In genomic region chr17:70102531-70102930, GRCh38 we compare ENCODE assay signal across 24 cellular contexts. TPM values are rescaled to one million over a fixed set of nuclear protein-coding genes. Genes with fewer than 3 reads are reported as not detected.
"Had no signal": no experiment of that assay in that cellular context is flagged by ENCODE, and none has a peak within 500 bp of the region (broad histone marks: within the 10 kb centered on the region; RNA-seq: fewer than 3 reads in every experiment).

No MANE protein-coding gene starts in this region.

- H3K36me3 Mint-ChIP-seq: naive B cell; stimulated activated memory B cell treated with anti-CD40 and anti-IgM and Interleukin-4, amounts not matched to agents 10 μg/mL and 1 μg/mL and 100 μg/mL, for 72 hours had no signal

- H3K4me3 Mint-ChIP-seq: endodermal cell; naive B cell; neural crest cell; stimulated activated memory B cell treated with anti-CD40 and anti-IgM and Interleukin-4, amounts not matched to agents 10 μg/mL and 1 μg/mL and 100 μg/mL, for 72 hours; stimulated activated naive CD8-positive, alpha-beta T cell treated with anti-CD3 and anti-CD28 coated beads, Interleukin-15, Interleukin-2, amounts not matched to agents 100 ng/mL and 50 ng/mL, for 24 hours had no signal

- H3K4me1 ChIP-seq: colonic mucosa, tibial artery, upper lobe of left lung, uterus had no signal

- H3K9me3 Mint-ChIP-seq: naive B cell; neural crest cell; stimulated activated memory B cell treated with anti-CD40 and anti-IgM and Interleukin-4, amounts not matched to agents 10 μg/mL and 1 μg/mL and 100 μg/mL, for 72 hours had no signal

- H3K27me3 Mint-ChIP-seq: naive B cell; progenitor cell of endocrine pancreas; stimulated activated memory B cell treated with anti-CD40 and anti-IgM and Interleukin-4, amounts not matched to agents 10 μg/mL and 1 μg/mL and 100 μg/mL, for 72 hours had no signal

- H3K36me3 ChIP-seq: colonic mucosa, heart left ventricle, ovary, spleen, tibial artery, upper lobe of left lung, uterus had no signal

- H3K4me1 Mint-ChIP-seq: endodermal cell; stimulated activated memory B cell treated with anti-CD40 and anti-IgM and Interleukin-4, amounts not matched to agents 10 μg/mL and 1 μg/mL and 100 μg/mL, for 72 hours had no signal

- H3K27ac Mint-ChIP-seq: endodermal cell; naive B cell; progenitor cell of endocrine pancreas; stimulated activated memory B cell treated with anti-CD40 and anti-IgM and Interleukin-4, amounts not matched to agents 10 μg/mL and 1 μg/mL and 100 μg/mL, for 72 hours; stimulated activated naive CD8-positive, alpha-beta T cell treated with anti-CD3 and anti-CD28 coated beads, Interleukin-15, Interleukin-2, amounts not matched to agents 100 ng/mL and 50 ng/mL, for 24 hours had no signal

- H3K27ac ChIP-seq: colonic mucosa, heart left ventricle, ovary, spleen, tibial artery, upper lobe of left lung, uterus had no signal

- H3K27me3 ChIP-seq: colonic mucosa, heart left ventricle, ovary, spleen, tibial artery, upper lobe of left lung, uterus had no signal

- H3K4me3 ChIP-seq: colonic mucosa, heart left ventricle, lung, ovary, spleen, tibial artery, upper lobe of left lung, uterus had no signal

- H3K9me3 ChIP-seq: colonic mucosa, heart left ventricle, ovary, spleen, tibial artery, upper lobe of left lung, uterus had no signal

- DNase-seq: colonic mucosa; dermis blood vessel endothelial cell; endodermal cell; foreskin melanocyte; heart left ventricle; hippocampal formation; left colon; left ventricle myocardium superior; mesendoderm; naive B cell; nucleus accumbens; ovary; spleen; stimulated activated CD4-positive, alpha-beta T cell treated with anti-CD3 and anti-CD28 coated beads, Interleukin-15, amount 100 ng/mL, for 24 hours; stimulated activated CD4-positive, alpha-beta T cell treated with anti-CD3 and anti-CD28 coated beads, Interleukin-1b, Interleukin-23, amount 100 ng/mL, for 48 hours; stimulated activated CD4-positive, alpha-beta T cell treated with anti-CD3 and anti-CD28 coated beads, Interleukin-4, amount 100 ng/mL, for 24 hours; tibial artery; upper lobe of left lung; uterus had no signal

RNA-seq across cellular contexts. Expression of gene KCNJ16, which starts 27.5 kb away (rescaled TPM):
- total RNA-seq: left ventricle myocardium superior had no signal
